ENCODE assay signal across 1 cellular context in the genomic region with DNA sequence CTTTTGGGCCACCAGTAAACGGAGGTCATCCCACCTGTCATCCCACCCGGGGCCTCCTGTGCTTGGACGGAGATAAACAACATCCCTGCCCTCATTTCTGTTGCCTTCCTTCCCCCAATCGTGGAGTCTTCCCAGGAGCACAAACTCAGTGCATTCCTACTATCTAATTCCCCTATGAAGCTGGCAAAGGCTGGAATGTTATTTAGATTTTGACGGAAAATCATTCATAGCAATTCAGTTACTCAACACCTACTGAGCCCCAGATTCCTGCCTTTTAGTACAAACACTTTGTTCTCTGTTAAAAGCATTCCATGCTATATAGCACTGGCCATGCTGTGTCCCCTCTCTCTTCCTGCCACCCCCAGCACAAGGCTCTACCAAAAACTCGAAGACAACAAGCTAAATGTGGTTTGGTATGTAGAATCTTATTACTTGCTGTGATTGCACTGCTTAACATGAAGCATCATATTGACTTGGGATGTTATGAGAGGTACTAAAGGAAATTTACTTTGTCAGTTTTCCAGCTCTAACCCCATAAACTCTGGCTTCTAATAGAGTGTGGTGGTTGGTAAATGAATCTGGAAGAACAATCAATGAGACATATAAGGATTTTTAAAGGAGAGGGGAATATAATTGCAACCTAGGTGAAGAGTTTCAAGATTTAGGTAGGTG.
TF ChIP-seq lines count a peak whose summit lies in the region.

No MANE protein-coding gene starts in this region.

TF ChIP-seq in IMR-90, 13 proteins besides CTCF, POLR2A, EP300 and RAD21:
- TF ChIP-seq FOS (IDR thresholded peaks at IDR 0.05; ENCODE audit: low read depth, low read length) (no peak), SMC3 (IDR thresholded peaks at IDR 0.05; ENCODE audit: low read depth, low read length) (no peak), BHLHE40 (IDR thresholded peaks at IDR 0.05; ENCODE audit: low read depth, low read length) (0 out of 2 replicates have a peak, but pooled peaks have one; percentile 4), NFE2L2 (IDR thresholded peaks at IDR 0.05; ENCODE audit: low read depth, low read length) (no peak; the same call in 1 of the 2 replicates), MAZ (IDR thresholded peaks at IDR 0.05; ENCODE audit: borderline replicate concordance, low read depth, low read length) (no peak), RCOR1 (IDR thresholded peaks at IDR 0.05; ENCODE audit: insufficient replicate concordance, low read length) (no peak), RFX5 (IDR thresholded peaks at IDR 0.05; ENCODE audit: low read depth, low read length) (no peak), MXI1 (IDR thresholded peaks at IDR 0.05; ENCODE audit: borderline replicate concordance, low read depth, low read length) (no peak)
